ENCODE assay signal across 8 cellular contexts in genomic region chr22:20531404-20532181, GRCh38. TPM values are rescaled to one million over a fixed set of nuclear protein-coding genes. Genes with fewer than 3 reads are reported as not detected.
DNase-seq lines count a peak whose midpoint lies in the region; ATAC-seq and TF ChIP-seq lines count a peak whose summit lies in the region.

No MANE protein-coding gene starts in this region.

- peak overlapping the region; percentile 87 for H3K9ac ChIP-seq in smooth muscle cell (ENCODE audit: low read depth)

- peak overlapping the region; percentile 78 for H3K4me2 ChIP-seq in smooth muscle cell

- H4K20me1 ChIP-seq in smooth muscle cell (ENCODE audit: low read depth) = peaks cover 92% of the 10 kb centered on the region

- H3K4me3 ChIP-seq in HEK293 (ENCODE audit: low read depth, low read length) (no peak overlapping the region), ascending aorta (peak overlapping the region in 1 of 2 donors; percentile 29), smooth muscle cell (no peak overlapping the region)

- peaks cover 45% of the 10 kb centered on the region for H3F3A ChIP-seq in smooth muscle cell (ENCODE audit: low read depth)

- H3K27me3 ChIP-seq in ascending aorta = no peaks in the 10 kb centered on the region
- H3K27me3 ChIP-seq in smooth muscle cell (ENCODE audit: low read depth) = no peaks in the 10 kb centered on the region

- intact Hi-C loops in ascending aorta (cut with DNase I) = loop anchor here (1.0 to 2.0 kb wide), 3 partner anchors 20 to 39 kb away; no protein-coding TSS in a partner anchor

- 18% methylated on average over 15 of the region's 15 CpGs for WGBS in smooth muscle cell (ENCODE audit: low lambda C conversion rate)

- ATAC-seq in GM21381 (IDR thresholded peaks at IDR 0.05; ENCODE audit: unreplicated experiment) (no peak), GM18861 (IDR thresholded peaks at IDR 0.05; ENCODE audit: unreplicated experiment) (no peak)

- no peaks in the 10 kb centered on the region for H3K9me3 ChIP-seq in HEK293 (ENCODE audit: control insufficient read depth, insufficient read depth, low read depth, low read length)
- no peaks in the 10 kb centered on the region for H3K9me3 ChIP-seq in ascending aorta
- H3K9me3 ChIP-seq in smooth muscle cell (replicated peaks; ENCODE audit: low read depth) = no peaks in the 10 kb centered on the region

- no peak overlapping the region for H2AFZ ChIP-seq in smooth muscle cell (ENCODE audit: low read depth)

- DNase-seq in ascending aorta (ENCODE audit: low spot score in 2 of 2) = peak; percentile 19 to 85
- DNase-seq in iPS-NIHi11 (ENCODE audit: low spot score) = peak; percentile 79
- no peak for DNase-seq in smooth muscle cell (lab: John Stamatoyannopoulos, UW; ENCODE audit: unreplicated experiment)
- DNase-seq in GDM1 (lab: John Stamatoyannopoulos, UW) = no peak

- TF ChIP-seq CTCF in 22Rv1 (IDR thresholded peaks at IDR 0.05) (no peak), HEK293 (tag by site-specific recombination; IDR thresholded peaks at IDR 0.05) (no peak), ascending aorta (IDR thresholded peaks at IDR 0.05) (no peak), smooth muscle cell (IDR thresholded peaks at IDR 0.05; ENCODE audit: borderline replicate concordance, insufficient read depth, poor library complexity, severe bottlenecking) (no peak)

- peaks cover 76% of the 10 kb centered on the region for H3K79me2 ChIP-seq in smooth muscle cell (ENCODE audit: low read depth)

- POLR2A ChIA-PET in HEK293 (lab: Yijun Ruan, JAX) = interaction anchor here (0.6 to 1.8 kb wide), 6 partner anchors 9 to 27 kb away, joined by 3 to 11 read pairs (median 6); partner anchors contain the start of gene MED15

- H3K36me3 ChIP-seq in HEK293 (ENCODE audit: control insufficient read depth in 2 of 2, insufficient read depth in 1 of 2, low read length in 2 of 2) (peaks cover 0 to 34% of the 10 kb centered on the region in 2 experiments; a peak in 1 of 3 replicates), ascending aorta (peaks cover 9 to 11% of the 10 kb centered on the region in 2 donors), smooth muscle cell (ENCODE audit: low read depth) (no peaks in the 10 kb centered on the region)

- peaks cover 16% of the 10 kb centered on the region for H3K4me1 ChIP-seq in HEK293 (ENCODE audit: control insufficient read depth, insufficient read depth, low read length)
- peaks cover 29 to 44% of the 10 kb centered on the region in 2 donors for H3K4me1 ChIP-seq in ascending aorta
- peaks cover 38% of the 10 kb centered on the region for H3K4me1 ChIP-seq in smooth muscle cell (ENCODE audit: low read depth)

- CTCF ChIA-PET in HEK293 (lab: Yijun Ruan, JAX) = interaction anchor here (0.7 to 4.2 kb wide), 6 partner anchors 16 to 54 kb away, joined by 3 to 40 read pairs (median 4); no protein-coding TSS in a partner anchor

- H3K27ac ChIP-seq in 22Rv1 (peak overlapping the region; percentile 31; the same call in 1 of the 2 replicates), HEK293 (ENCODE audit: extremely low read depth, low read depth, low read length) (peak overlapping the region; percentile 65), ascending aorta (peak overlapping the region; percentile 86 to 94), smooth muscle cell (ENCODE audit: low read depth) (peak overlapping the region; percentile 98)

TF ChIP-seq in HEK293, 187 proteins besides CTCF, POLR2A, EP300 and RAD21 (continues in another document):
- TF ChIP-seq FEZF1 (tag by site-specific recombination; IDR thresholded peaks at IDR 0.05) (no peak), ZNF433 (tag by site-specific recombination; IDR thresholded peaks at IDR 0.05; ENCODE audit: low read depth) (no peak), ZNF391 (tag by site-specific recombination; IDR thresholded peaks at IDR 0.05; ENCODE audit: borderline replicate concordance, low read depth) (no peak), EGR2 (tag by site-specific recombination; IDR thresholded peaks at IDR 0.05; ENCODE audit: low read depth) (peak; percentile 85), ZNF530 (tag by site-specific recombination; IDR thresholded peaks at IDR 0.05; ENCODE audit: low read depth) (no peak), ZXDB (tag by site-specific recombination; IDR thresholded peaks at IDR 0.05) (peak; percentile 98), INSM2 (tag by site-specific recombination; IDR thresholded peaks at IDR 0.05) (no peak), GLIS2 (tag by site-specific recombination; IDR thresholded peaks at IDR 0.05) (peak; percentile 36; the same call in 1 of the 2 replicates), PBX3 (CRISPR knock-in tag; IDR thresholded peaks at IDR 0.05) (no peak), ZNF362 (tag by site-specific recombination; IDR thresholded peaks at IDR 0.05) (no peak), GLIS1 (tag by site-specific recombination; IDR thresholded peaks at IDR 0.05) (peak; percentile 86), ZIC2 (tag by site-specific recombination; IDR thresholded peaks at IDR 0.05) (peak; percentile 87), KLF1 (tag by site-specific recombination; IDR thresholded peaks at IDR 0.05) (peak; percentile 6), ZNF335 (tag by site-specific recombination; conservative IDR thresholded peaks at IDR 0.05) (peak; percentile 93), KLF9 (tag by site-specific recombination; IDR thresholded peaks at IDR 0.05; ENCODE audit: low read depth) (peak; percentile 12; the same call in 1 of the 2 replicates), TSHZ1 (tag by site-specific recombination; IDR thresholded peaks at IDR 0.05; ENCODE audit: borderline replicate concordance) (no peak), RBAK (tag by site-specific recombination; IDR thresholded peaks at IDR 0.05) (no peak), ZFP3 (tag by site-specific recombination; IDR thresholded peaks at IDR 0.05; ENCODE audit: low read depth) (no peak), ZNF596 (tag by site-specific recombination; IDR thresholded peaks at IDR 0.05) (no peak), ZFP69B (tag by site-specific recombination; IDR thresholded peaks at IDR 0.05) (0 out of 2 replicates have a peak, but pooled peaks have one; percentile 31)

RNA-seq across cellular contexts. Expression of gene MED15, which starts 24.2 kb away (rescaled TPM):
- total RNA-seq in ascending aorta (204 TPM), smooth muscle cell (25.3 and 29.2 TPM in 2 replicates)
- polyA plus RNA-seq in smooth muscle cell = 70.5 and 78.5 TPM in 2 replicates

RNA-seq across cellular contexts. Expression of gene KLHL22, which starts 36.0 kb away (rescaled TPM):
- total RNA-seq in ascending aorta (63.8 TPM), smooth muscle cell (17.1 and 26.1 TPM in 2 replicates)
- polyA plus RNA-seq in smooth muscle cell = 18.1 and 27.3 TPM in 2 replicates

Comparison
In these comparisons a context has a peak if more than half of its experiments do, and no peak if none do; other contexts are left out.
1. H3K27ac ChIP-seq: peak in every context shown above with its lines; median percentile 98 in smooth muscle cell; 90 in ascending aorta; 65 in HEK293; 31 in 22Rv1.
2. DNase-seq: peak in ascending aorta (2 of 2) and iPS-NIHi11 (single experiment); none in smooth muscle cell (single experiment) and GDM1 (single experiment).